In the genomic region with DNA sequence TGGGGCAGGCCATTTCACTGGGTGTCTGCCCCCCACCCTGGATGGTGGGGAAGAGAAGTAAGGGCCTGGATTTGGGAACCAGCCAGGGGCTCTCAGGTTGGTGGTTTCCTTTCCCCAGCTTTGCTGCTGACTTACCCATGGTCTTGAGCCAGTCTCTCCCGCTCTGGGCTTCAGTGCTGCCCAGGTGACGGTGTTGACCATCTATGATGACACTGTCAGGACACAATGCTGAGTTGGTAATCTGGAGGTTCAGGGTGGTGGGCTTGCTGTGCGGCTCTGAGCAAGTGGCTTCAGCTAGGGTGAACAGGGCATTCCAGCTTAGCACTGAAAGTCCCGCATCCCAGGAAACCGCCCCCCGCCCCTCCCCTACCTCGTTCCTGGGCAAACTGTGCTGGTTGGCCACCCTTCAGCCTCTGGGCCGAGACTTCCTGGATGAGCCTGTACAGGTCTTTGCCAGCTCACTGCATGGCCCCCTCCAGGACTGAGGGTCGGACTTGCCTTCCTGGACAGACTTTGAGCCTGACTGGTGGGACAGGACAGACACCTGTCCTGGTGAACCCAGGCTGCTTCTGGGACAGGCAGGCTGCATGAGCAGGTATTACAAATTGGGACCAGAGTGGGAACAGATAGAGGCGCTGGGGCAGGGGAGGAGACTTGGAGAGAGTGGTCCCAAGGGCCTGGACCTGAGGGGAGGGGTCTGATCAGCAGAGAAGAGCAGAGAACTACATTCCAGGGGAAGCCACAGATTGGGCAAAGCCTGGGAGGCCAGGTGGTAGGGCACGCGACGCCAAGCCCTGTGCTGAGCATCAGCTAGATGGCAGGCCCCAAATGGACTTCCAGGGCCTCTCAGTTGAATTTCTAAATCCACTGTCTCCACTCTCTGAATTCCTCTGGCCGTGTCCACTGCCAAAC, we compare ENCODE assay signal across 12 cellular contexts. TPM values are rescaled to one million over a fixed set of nuclear protein-coding genes. Genes with fewer than 3 reads are reported as not detected.
DNase-seq lines count a peak whose midpoint lies in the region; ATAC-seq, FAIRE-seq and TF ChIP-seq lines count a peak whose summit lies in the region.
"Had no signal": no experiment of that assay in that cellular context is flagged by ENCODE, and none has a peak within 500 bp of the region (broad histone marks: within the 10 kb centered on the region; RNA-seq: fewer than 3 reads in every experiment).

No MANE protein-coding gene starts in this region.

- no peak for ATAC-seq in CD8-positive, alpha-beta T cell
- ATAC-seq in GM19452 (IDR thresholded peaks at IDR 0.05; ENCODE audit: unreplicated experiment) (no peak), HG03045 (IDR thresholded peaks at IDR 0.05; ENCODE audit: unreplicated experiment) (no peak)

- H3K4me1 ChIP-seq in CD8-positive, alpha-beta T cell (ENCODE audit: insufficient read depth, low read length): peaks cover 47% of the 10 kb centered on the region
- H3K4me1 ChIP-seq in esophagus squamous epithelium (peaks cover 14 to 47% (median 16%) of the 10 kb centered on the region in 3 donors), sigmoid colon (peaks cover 0 to 5% (median 0%) of the 10 kb centered on the region in 4 donors), small intestine (ENCODE audit: control insufficient read depth in 2 of 2, insufficient read depth in 1 of 2, low read depth in 1 of 2, low read length in 1 of 2) (peaks cover 10 to 11% of the 10 kb centered on the region in 2 donors)
- H3K4me1 ChIP-seq: breast epithelium had no signal

- H3K27me3 Mint-ChIP-seq in CD8-positive, alpha-beta T cell (ENCODE audit: low read depth): no peaks in the 10 kb centered on the region

- H3K4me3 Mint-ChIP-seq in CD8-positive, alpha-beta T cell: peak overlapping the region; percentile 74

- no peaks in the 10 kb centered on the region for H3K9me3 Mint-ChIP-seq in CD8-positive, alpha-beta T cell

- no peak for DNase-seq in CD8-positive, alpha-beta T cell
- DNase-seq in RWPE1 (ENCODE audit: low spot score): no peak
- DNase-seq in esophagus squamous epithelium (lab: John Stamatoyannopoulos, UW): no peak
- peak; percentile 60 for DNase-seq in sigmoid colon
- no peak for DNase-seq in small intestine
- DNase-seq in NCI-H345 treated with DMSO at 0.1 percent for 48 hours (lab: John Stamatoyannopoulos, UW; ENCODE audit: unreplicated experiment): no peak
- DNase-seq: NCI-H510A treated with DMSO at 0.1 percent for 48 hours had no signal

- no peak for FAIRE-seq in small intestine (lab: Jason Lieb, UNC)

- H3K9me3 ChIP-seq in CD8-positive, alpha-beta T cell (ENCODE audit: low read length): no peaks in the 10 kb centered on the region
- no peaks in the 10 kb centered on the region for H3K9me3 ChIP-seq in esophagus squamous epithelium
- H3K9me3 ChIP-seq in sigmoid colon: no peaks in the 10 kb centered on the region
- H3K9me3 ChIP-seq in small intestine (ENCODE audit: control insufficient read depth, low read depth): no peaks in the 10 kb centered on the region
- H3K9me3 ChIP-seq: breast epithelium, psoas muscle had no signal

- TF ChIP-seq POLR2A in esophagus squamous epithelium (IDR thresholded peaks at IDR 0.05) (no peak), sigmoid colon (IDR thresholded peaks at IDR 0.05) (no peak)

- no peak for TF ChIP-seq EP300 in sigmoid colon (IDR thresholded peaks at IDR 0.05)

- H3K27me3 ChIP-seq in CD8-positive, alpha-beta T cell (ENCODE audit: insufficient read depth, low read length): no peaks in the 10 kb centered on the region
- H3K27me3 ChIP-seq in esophagus squamous epithelium (no peaks in the 10 kb centered on the region), sigmoid colon (no peaks in the 10 kb centered on the region), small intestine (ENCODE audit: control insufficient read depth in 2 of 2, insufficient read depth in 2 of 2, low read length in 2 of 2) (no peaks in the 10 kb centered on the region)
- H3K27me3 ChIP-seq: breast epithelium had no signal

- 50 to 74% methylated on average over 2 to 8 of the region's 14 CpGs for WGBS in esophagus squamous epithelium, 2 donors
- 50 to 80% methylated on average over 14 of the region's 14 CpGs for whole genome bisulfite sequencing in sigmoid colon, 2 donors
- WGBS in small intestine, 3 donors: 64 to 78% (median 71%) methylated on average over 14 of the region's 14 CpGs

- TF ChIP-seq CTCF in CD8-positive, alpha-beta T cell (IDR thresholded peaks at IDR 0.05): no peak
- TF ChIP-seq CTCF in RWPE1 (conservative IDR thresholded peaks at IDR 0.05; ENCODE audit: low read depth) (no peak), esophagus squamous epithelium (IDR thresholded peaks at IDR 0.05) (no peak), sigmoid colon (IDR thresholded peaks at IDR 0.05) (no peak)

- H3K36me3 Mint-ChIP-seq in CD8-positive, alpha-beta T cell: no peaks in the 10 kb centered on the region

- H3K27ac Mint-ChIP-seq in CD8-positive, alpha-beta T cell: peak overlapping the region; percentile 85

- H3K27ac ChIP-seq in CD8-positive, alpha-beta T cell (ENCODE audit: low read depth, low read length): peak overlapping the region; percentile 49
- peak overlapping the region; percentile 78 for H3K27ac ChIP-seq in RWPE1
- H3K27ac ChIP-seq in esophagus squamous epithelium: peak overlapping the region in 3 of 4 donors; percentile 11 to 54 (median 34)
- H3K27ac ChIP-seq in sigmoid colon: no peak overlapping the region
- peak overlapping the region in 1 of 2 donors; percentile 56 for H3K27ac ChIP-seq in small intestine (ENCODE audit: low read depth in 1 of 2, low read length in 1 of 2)
- H3K27ac ChIP-seq: breast epithelium, psoas muscle, SK-N-MC had no signal

- H3K4me1 Mint-ChIP-seq in CD8-positive, alpha-beta T cell (ENCODE audit: low read depth): peaks cover 46% of the 10 kb centered on the region

- no peaks in the 10 kb centered on the region for H3K36me3 ChIP-seq in CD8-positive, alpha-beta T cell (ENCODE audit: insufficient read depth, low read length)
- H3K36me3 ChIP-seq in esophagus squamous epithelium (no peaks in the 10 kb centered on the region), sigmoid colon (no peaks in the 10 kb centered on the region), small intestine (ENCODE audit: control insufficient read depth in 2 of 2, insufficient read depth in 2 of 2, low read length in 2 of 2) (no peaks in the 10 kb centered on the region)
- H3K36me3 ChIP-seq: breast epithelium had no signal

- POLR2A ChIA-PET in CD8-positive, alpha-beta T cell (lab: Charles Lee): interaction anchor here (0.7 to 2.2 kb wide), 3 partner anchors 11 to 24 kb away, joined by 3 to 8 read pairs (median 4); no protein-coding TSS in a partner anchor
- POLR2A ChIA-PET in RWPE1 (lab: Yijun Ruan, JAX; ENCODE audit: low non-redundant PET): no interaction called here

- H3K4me3 ChIP-seq in CD8-positive, alpha-beta T cell (ENCODE audit: low read depth, low read length): peak overlapping the region; percentile 53
- H3K4me3 ChIP-seq in esophagus squamous epithelium (peak overlapping the region in 1 of 4 donors; percentile 14), sigmoid colon (no peak overlapping the region), small intestine (ENCODE audit: low read depth in 1 of 2, low read length in 2 of 2) (no peak overlapping the region)
- H3K4me3 ChIP-seq: breast epithelium, psoas muscle, SK-N-MC had no signal

- CTCF ChIA-PET in CD8-positive, alpha-beta T cell (lab: Charles Lee): no interaction called here
- CTCF ChIA-PET in RWPE1 (lab: Yijun Ruan, JAX): no interaction called here

- intact Hi-C loops in CD8-positive, alpha-beta T cell (cut with DNase I, micrococcal nuclease): loop anchor here in 1 of 2 experiments (1.0 to 5.0 kb wide), 3 partner anchors 18 to 77 kb away; no protein-coding TSS in a partner anchor
- intact Hi-C loops in esophagus squamous epithelium (cut with DNase I) (no loop called here), sigmoid colon (cut with DNase I) (no loop called here)

RNA-seq across cellular contexts. Expression of a gene that starts 19.9 kb away (rescaled TPM):
- total RNA-seq in CD8-positive, alpha-beta T cell: 10 to 100 TPM; 10.1 to 10.8 TPM
- total RNA-seq in esophagus squamous epithelium (10 to 100 TPM; 28.2 to 79.5 (median 40.4) TPM), sigmoid colon (10 to 100 TPM; 26.5 to 49.3 (median 37.5) TPM)
- polyA plus RNA-seq in sigmoid colon (10 to 100 TPM; 17.4 to 31.5 (median 25.4) TPM), small intestine (10 to 100 TPM; 15.1 to 23.0 (median 16.8) TPM)

Comparison
In these comparisons a context has a peak if more than half of its experiments do, and no peak if none do; other contexts are left out.
1. H3K27ac ChIP-seq: peak in CD8-positive, alpha-beta T cell (single experiment), RWPE1 (single experiment) and esophagus squamous epithelium (3 of 4); none in sigmoid colon (0 of 4).